ENCODE assay signal across 25 cellular contexts in genomic region chr17:4896332-4897197, GRCh38. TPM values are rescaled to one million over a fixed set of nuclear protein-coding genes. Genes with fewer than 3 reads are reported as not detected.
"Had no signal": no experiment of that assay in that cellular context is flagged by ENCODE, and none has a peak within 500 bp of the region (broad histone marks: within the 10 kb centered on the region; RNA-seq: fewer than 3 reads in every experiment).

No MANE protein-coding gene starts in this region.

- H3K4me3 Mint-ChIP-seq: activated CD8-positive, alpha-beta T cell treated with anti-CD3 and anti-CD28 coated beads for 36 hours; activated naive CD8-positive, alpha-beta T cell treated with anti-CD3 and anti-CD28 coated beads for 36 hours; activated T-helper 17 cell treated with anti-CD3 and anti-CD28 coated beads, Interleukin-2, amount 50 U/mL, for 72 hours; effector memory CD8-positive, alpha-beta T cell; stimulated activated memory B cell treated with anti-CD40 and anti-IgM and Interleukin-4, amounts not matched to agents 10 μg/mL and 1 μg/mL and 100 μg/mL, for 72 hours; T-helper 2 cell treated with Interferon-gamma antibody and Interleukin-4, amounts not matched to agents 5 μg/mL and 100 μg/mL, for 36 hours; type B pancreatic cell had no signal

- FAIRE-seq: pancreas had no signal

- DNase-seq: activated CD4-positive, alpha-beta T cell treated with anti-CD3 and anti-CD28 coated beads for 48 hours; activated CD4-positive, CD25-positive, alpha-beta regulatory T cell; activated CD8-positive, alpha-beta T cell treated with anti-CD3 and anti-CD28 coated beads for 36 hours; activated naive CD4-positive, alpha-beta T cell; activated naive CD8-positive, alpha-beta T cell treated with anti-CD3 and anti-CD28 coated beads for 36 hours; activated T-cell treated with anti-CD3 and anti-CD28 coated beads, Interleukin-2, amount 50 U/mL, for 1 hour; amniotic stem cell; effector memory CD8-positive, alpha-beta T cell; foreskin melanocyte; hypothalamus; midbrain; sigmoid colon; stimulated activated CD4-positive, alpha-beta T cell treated with anti-CD3 and anti-CD28 coated beads, Interleukin-4, amount 100 ng/mL, for 24 hours; testis had no signal

- H3K27ac Mint-ChIP-seq: activated CD8-positive, alpha-beta T cell treated with anti-CD3 and anti-CD28 coated beads for 36 hours; activated naive CD8-positive, alpha-beta T cell treated with anti-CD3 and anti-CD28 coated beads for 36 hours; activated T-helper 17 cell treated with anti-CD3 and anti-CD28 coated beads, Interleukin-2, amount 50 U/mL, for 72 hours; neural progenitor cell; stimulated activated memory B cell treated with anti-CD40 and anti-IgM and Interleukin-4, amounts not matched to agents 10 μg/mL and 1 μg/mL and 100 μg/mL, for 72 hours; T-helper 2 cell treated with Interferon-gamma antibody and Interleukin-4, amounts not matched to agents 5 μg/mL and 100 μg/mL, for 36 hours; type B pancreatic cell had no signal

- H3K27ac ChIP-seq: cardiac muscle cell, neural progenitor cell, pancreas, sigmoid colon, testis had no signal

- H3K9me3 ChIP-seq: pancreas, sigmoid colon, testis had no signal

- ATAC-seq: activated CD8-positive, alpha-beta T cell treated with anti-CD3 and anti-CD28 coated beads for 36 hours; activated T-helper 17 cell treated with anti-CD3 and anti-CD28 coated beads, Interleukin-2, amount 50 U/mL, for 72 hours; effector memory CD8-positive, alpha-beta T cell; left lobe of liver; pancreas; stimulated activated memory B cell treated with anti-CD40 and anti-IgM and Interleukin-4, amounts not matched to agents 10 μg/mL and 1 μg/mL and 100 μg/mL, for 72 hours had no signal

- H3K36me3 Mint-ChIP-seq: type B pancreatic cell had no signal

- H3K36me3 ChIP-seq: neural progenitor cell had no signal

- H3K27me3 Mint-ChIP-seq: activated CD8-positive, alpha-beta T cell treated with anti-CD3 and anti-CD28 coated beads for 36 hours; activated naive CD8-positive, alpha-beta T cell treated with anti-CD3 and anti-CD28 coated beads for 36 hours; activated T-helper 17 cell treated with anti-CD3 and anti-CD28 coated beads, Interleukin-2, amount 50 U/mL, for 72 hours; effector memory CD8-positive, alpha-beta T cell; type B pancreatic cell had no signal

- H3K9me3 Mint-ChIP-seq: activated CD8-positive, alpha-beta T cell treated with anti-CD3 and anti-CD28 coated beads for 36 hours; activated naive CD8-positive, alpha-beta T cell treated with anti-CD3 and anti-CD28 coated beads for 36 hours; activated T-helper 17 cell treated with anti-CD3 and anti-CD28 coated beads, Interleukin-2, amount 50 U/mL, for 72 hours; effector memory CD8-positive, alpha-beta T cell; neural progenitor cell; stimulated activated memory B cell treated with anti-CD40 and anti-IgM and Interleukin-4, amounts not matched to agents 10 μg/mL and 1 μg/mL and 100 μg/mL, for 72 hours; T-helper 2 cell treated with Interferon-gamma antibody and Interleukin-4, amounts not matched to agents 5 μg/mL and 100 μg/mL, for 36 hours; type B pancreatic cell had no signal

- H3K27me3 ChIP-seq: cardiac muscle cell, pancreas, testis had no signal

- H3K4me3 ChIP-seq: cardiac muscle cell, neural progenitor cell, pancreas, sigmoid colon, testis had no signal

- H3K4me1 ChIP-seq: neural progenitor cell had no signal

RNA-seq across cellular contexts. Expression of gene CHRNE, which starts 6.3 kb away (rescaled TPM):
- total RNA-seq: myocyte had no signal

RNA-seq across cellular contexts. Expression of gene GP1BA, which starts 35.5 kb away (rescaled TPM):
- total RNA-seq: activated CD8-positive, alpha-beta T cell treated with anti-CD3 and anti-CD28 coated beads for 36 hours; activated naive CD8-positive, alpha-beta T cell treated with anti-CD3 and anti-CD28 coated beads for 36 hours; cardiac muscle cell; dermis microvascular lymphatic vessel endothelial cell; left lobe of liver; lung microvascular endothelial cell; myocyte; sigmoid colon had no signal
